22 cellular contexts compared by ENCODE assay signal in the genomic region with DNA sequence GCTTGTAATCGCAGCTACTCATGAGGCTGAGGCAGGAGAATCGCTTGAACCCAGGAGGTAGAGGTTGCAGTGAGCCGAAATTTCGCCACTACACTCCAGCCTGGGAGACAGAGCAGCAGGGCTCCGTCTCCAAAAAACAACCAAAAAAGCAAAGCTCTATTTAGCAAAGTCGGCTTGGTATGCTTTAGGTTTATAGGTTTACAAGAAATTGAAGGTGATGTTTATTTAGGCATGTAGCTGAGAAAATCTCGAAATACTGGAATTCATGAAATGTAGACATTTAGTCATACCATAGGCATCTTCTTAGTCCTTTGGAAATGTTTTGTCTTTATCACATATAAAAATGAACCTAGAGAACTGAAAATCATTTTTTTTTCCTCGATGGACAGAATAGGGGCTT.
DNase-seq lines count a peak whose midpoint lies in the region; ATAC-seq, FAIRE-seq and TF ChIP-seq lines count a peak whose summit lies in the region.
"Had no signal": no experiment of that assay in that cellular context is flagged by ENCODE, and none has a peak within 500 bp of the region (broad histone marks: within the 10 kb centered on the region; RNA-seq: fewer than 3 reads in every experiment).

No MANE protein-coding gene starts in this region.

- H3K4me2 ChIP-seq in mesenchymal stem cell (ENCODE audit: low read length, poor library complexity, severe bottlenecking) (no peak overlapping the region), neural progenitor cell (no peak overlapping the region)

- no peaks in the 10 kb centered on the region for H3K79me2 ChIP-seq in neural progenitor cell (ENCODE audit: low read depth)

- H2BK15ac ChIP-seq in mesenchymal stem cell (ENCODE audit: low read depth, poor library complexity, severe bottlenecking), result peak overlapping the region; percentile 44

- no peak overlapping the region for H4K91ac ChIP-seq in mesenchymal stem cell (ENCODE audit: low read length)

- H3K36me3 Mint-ChIP-seq in neural progenitor cell, result peaks cover 3% of the 10 kb centered on the region
- no peaks in the 10 kb centered on the region for H3K36me3 Mint-ChIP-seq in WTC11
- H3K36me3 Mint-ChIP-seq: activated CD8-positive, alpha-beta memory T cell treated with anti-CD3 and anti-CD28 coated beads, Interleukin-2, amount 10 ng/mL, durations not matched to agents 7 days and 5 days had no signal

- H3K4me3 Mint-ChIP-seq in neural progenitor cell, result no peak overlapping the region
- no peak overlapping the region for H3K4me3 Mint-ChIP-seq in WTC11
- H3K4me3 Mint-ChIP-seq: activated CD4-positive, alpha-beta T cell treated with anti-CD3 and anti-CD28 coated beads for 36 hours; activated CD8-positive, alpha-beta memory T cell treated with anti-CD3 and anti-CD28 coated beads, Interleukin-2, amount 10 ng/mL, durations not matched to agents 7 days and 5 days; activated naive CD8-positive, alpha-beta T cell treated with anti-CD3 and anti-CD28 coated beads, Interleukin-2, amount 50 U/mL, for 24 hours; effector memory CD8-positive, alpha-beta T cell; neural crest cell had no signal

- DNase-seq in AG08396 (ENCODE audit: low spot score) (peak; percentile 30), LHCN-M2 (ENCODE audit: low read depth) (peak; percentile 14), astrocyte of the spinal cord (ENCODE audit: low read depth, low spot score) (peak; percentile 78), mesenchymal stem cell (peak; percentile 45), neural progenitor cell (ENCODE audit: low spot score) (no peak), kidney (no peak), GM10248 (ENCODE audit: extremely low spot score) (no peak), WTC11 (ENCODE audit: low spot score) (no peak)
- DNase-seq: activated CD4-positive, alpha-beta T cell treated with anti-CD3 and anti-CD28 coated beads for 36 hours; activated CD8-positive, alpha-beta memory T cell treated with anti-CD3 and anti-CD28 coated beads, Interleukin-2, amount 10 ng/mL, durations not matched to agents 7 days and 5 days; activated naive CD8-positive, alpha-beta T cell treated with anti-CD3 and anti-CD28 coated beads, Interleukin-2, amount 50 U/mL, for 24 hours; central memory CD4-positive, alpha-beta T cell; effector memory CD8-positive, alpha-beta T cell; foreskin melanocyte; left colon; NCI-H1436 treated with DMSO at 0.1 percent for 48 hours; NCI-H748 treated with DMSO at 0.1 percent for 48 hours; stimulated activated naive CD4-positive, alpha-beta T cell treated with Interleukin-2 at 50 U/mL for 16 hours; T-helper 9 cell had no signal

- peak overlapping the region in 1 of 2 experiments; percentile 60 for H2BK12ac ChIP-seq in mesenchymal stem cell (ENCODE audit: low read length in 2 of 2)

- H3K27ac Mint-ChIP-seq in neural progenitor cell (no peak overlapping the region), WTC11 (no peak overlapping the region)
- H3K27ac Mint-ChIP-seq: activated CD4-positive, alpha-beta T cell treated with anti-CD3 and anti-CD28 coated beads for 36 hours; activated CD8-positive, alpha-beta memory T cell treated with anti-CD3 and anti-CD28 coated beads, Interleukin-2, amount 10 ng/mL, durations not matched to agents 7 days and 5 days; activated naive CD8-positive, alpha-beta T cell treated with anti-CD3 and anti-CD28 coated beads, Interleukin-2, amount 50 U/mL, for 24 hours; activated T-helper 2 cell treated with anti-CD3 and anti-CD28 coated beads, Interferon-gamma antibody, Interleukin-2, Interleukin-4, amounts not matched to agents 10 μg/mL and 5 μg/mL and 100 μg/mL, durations not matched to agents 14 hours and 24 hours and 36 hours; effector memory CD8-positive, alpha-beta T cell had no signal

- CTCF ChIA-PET in GM10248 (lab: Yijun Ruan, JAX) (no interaction called here), WTC11 (lab: Charles Lee) (no interaction called here)

- peaks cover 11% of the 10 kb centered on the region for H3K4me1 ChIP-seq in mesenchymal stem cell (ENCODE audit: control insufficient read depth, insufficient read depth, low read depth, low read length)
- no peaks in the 10 kb centered on the region for H3K4me1 ChIP-seq in neural progenitor cell
- H3K4me1 ChIP-seq in kidney (ENCODE audit: control insufficient read depth in 1 of 2, insufficient read depth in 1 of 2, low read depth in 1 of 2, low read length in 2 of 2), result no peaks in the 10 kb centered on the region

- intact Hi-C loops in kidney (cut with DNase I), result no loop called here

- ATAC-seq in WTC11, result no peak
- ATAC-seq: activated CD4-positive, alpha-beta T cell treated with anti-CD3 and anti-CD28 coated beads for 36 hours; activated CD8-positive, alpha-beta memory T cell treated with anti-CD3 and anti-CD28 coated beads, Interleukin-2, amount 10 ng/mL, durations not matched to agents 7 days and 5 days; activated naive CD8-positive, alpha-beta T cell treated with anti-CD3 and anti-CD28 coated beads, Interleukin-2, amount 50 U/mL, for 24 hours; effector memory CD8-positive, alpha-beta T cell; GM12878; left colon had no signal

- H2BK5ac ChIP-seq in mesenchymal stem cell (ENCODE audit: low read depth, low read length, poor library complexity, severe bottlenecking), result no peak overlapping the region

- no peak overlapping the region for H2AK5ac ChIP-seq in mesenchymal stem cell (ENCODE audit: low read length, severe bottlenecking)

- TF ChIP-seq CTCF in astrocyte of the spinal cord (IDR thresholded peaks at IDR 0.05; ENCODE audit: low read depth, low read length) (no peak), neural progenitor cell (IDR thresholded peaks at IDR 0.05) (no peak), kidney (IDR thresholded peaks at IDR 0.05; ENCODE audit: borderline replicate concordance, extremely low read depth, insufficient read depth) (no peak), GM10248 (IDR thresholded peaks at IDR 0.05; ENCODE audit: control extremely low read depth, extremely low read depth, low read depth, missing control alignments) (no peak), WTC11 (IDR thresholded peaks at IDR 0.05) (no peak)

- no peak overlapping the region for H3K18ac ChIP-seq in mesenchymal stem cell (ENCODE audit: low read depth in 1 of 2, low read length in 2 of 2)

- 84% methylated on average over 6 of the region's 8 CpGs for WGBS in mesenchymal stem cell

- H3K23ac ChIP-seq in mesenchymal stem cell (ENCODE audit: low read length in 2 of 2), result no peak overlapping the region

- H3K36me3 ChIP-seq in mesenchymal stem cell (ENCODE audit: control insufficient read depth in 1 of 2, insufficient read depth in 2 of 2, low read depth in 1 of 2, low read length in 2 of 2) (no peaks in the 10 kb centered on the region), neural progenitor cell (no peaks in the 10 kb centered on the region), kidney (ENCODE audit: control insufficient read depth in 1 of 2, insufficient read depth in 2 of 2, low read length in 2 of 2) (no peaks in the 10 kb centered on the region)

- no peaks in the 10 kb centered on the region for H3F3A ChIP-seq in neural progenitor cell (ENCODE audit: low read depth)

- no peak overlapping the region for H3K9ac ChIP-seq in mesenchymal stem cell (ENCODE audit: low read length)
- H3K9ac ChIP-seq in neural progenitor cell, result no peak overlapping the region
- no peak overlapping the region for H3K9ac ChIP-seq in kidney (ENCODE audit: low read length in 2 of 2)

- peaks cover 10% of the 10 kb centered on the region for H3K4me1 Mint-ChIP-seq in neural progenitor cell
- no peaks in the 10 kb centered on the region for H3K4me1 Mint-ChIP-seq in WTC11
- H3K4me1 Mint-ChIP-seq: activated CD4-positive, alpha-beta T cell treated with anti-CD3 and anti-CD28 coated beads for 36 hours; activated CD8-positive, alpha-beta memory T cell treated with anti-CD3 and anti-CD28 coated beads, Interleukin-2, amount 10 ng/mL, durations not matched to agents 7 days and 5 days; activated naive CD8-positive, alpha-beta T cell treated with anti-CD3 and anti-CD28 coated beads, Interleukin-2, amount 50 U/mL, for 24 hours had no signal

- H2BK120ac ChIP-seq in mesenchymal stem cell (ENCODE audit: low read depth, low read length), result no peak overlapping the region

- H3K9me3 Mint-ChIP-seq in neural progenitor cell (peaks cover 1% of the 10 kb centered on the region), WTC11 (no peaks in the 10 kb centered on the region)
- H3K9me3 Mint-ChIP-seq: neural crest cell had no signal

- in situ Hi-C loops in astrocyte of the spinal cord (cut with HindIII; ENCODE audit: low sequenced_read_pairs), result no loop called here

- POLR2A ChIA-PET in GM10248 (lab: Yijun Ruan, JAX), result no interaction called here
- POLR2A ChIA-PET in WTC11 (lab: Charles Lee), result no interaction called here

- H4K8ac ChIP-seq in mesenchymal stem cell (ENCODE audit: low read length), result no peak overlapping the region

- no peak overlapping the region for H3K4ac ChIP-seq in mesenchymal stem cell (ENCODE audit: low read depth in 1 of 2, low read length in 2 of 2)

- H2AFZ ChIP-seq in mesenchymal stem cell (ENCODE audit: low read depth, low read length), result no peak overlapping the region
- H2AFZ ChIP-seq in neural progenitor cell (replicated peaks), result no peak overlapping the region

- peaks cover 2% of the 10 kb centered on the region for H4K20me1 ChIP-seq in neural progenitor cell (ENCODE audit: low read depth)

- H3K14ac ChIP-seq in mesenchymal stem cell (ENCODE audit: low read length in 2 of 2), result no peak overlapping the region

- no peaks in the 10 kb centered on the region for H3K79me1 ChIP-seq in mesenchymal stem cell (replicated peaks; ENCODE audit: low read length, poor library complexity, severe bottlenecking)

- no peak overlapping the region for H3K4me3 ChIP-seq in astrocyte of the spinal cord (ENCODE audit: low read depth, low read length)
- no peak overlapping the region for H3K4me3 ChIP-seq in mesenchymal stem cell (ENCODE audit: insufficient read depth in 1 of 2, low read depth in 1 of 2, low read length in 2 of 2)
- no peak overlapping the region for H3K4me3 ChIP-seq in neural progenitor cell
- H3K4me3 ChIP-seq in kidney (ENCODE audit: low read length in 2 of 2), result no peak overlapping the region
- H3K4me3 ChIP-seq: GM12878 had no signal

- H3K27me3 Mint-ChIP-seq in neural progenitor cell (ENCODE audit: insufficient read depth, low read depth), result peaks cover 10% of the 10 kb centered on the region
- H3K27me3 Mint-ChIP-seq in WTC11 (ENCODE audit: low read depth), result no peaks in the 10 kb centered on the region
- H3K27me3 Mint-ChIP-seq: activated CD4-positive, alpha-beta T cell treated with anti-CD3 and anti-CD28 coated beads for 36 hours; activated CD8-positive, alpha-beta memory T cell treated with anti-CD3 and anti-CD28 coated beads, Interleukin-2, amount 10 ng/mL, durations not matched to agents 7 days and 5 days; activated naive CD8-positive, alpha-beta T cell treated with anti-CD3 and anti-CD28 coated beads, Interleukin-2, amount 50 U/mL, for 24 hours; effector memory CD8-positive, alpha-beta T cell had no signal

- no peak for FAIRE-seq in kidney (lab: Jason Lieb, UNC)
- FAIRE-seq: GM12878 had no signal

- H3K27ac ChIP-seq in mesenchymal stem cell (ENCODE audit: low read length, poor library complexity, severe bottlenecking) (peak overlapping the region; percentile 81), neural progenitor cell (no peak overlapping the region), kidney (ENCODE audit: low read depth in 2 of 2, low read length in 2 of 2) (no peak overlapping the region)

- H3K27me3 ChIP-seq in mesenchymal stem cell (ENCODE audit: control insufficient read depth in 1 of 2, insufficient read depth in 1 of 2, low read length in 2 of 2) (no peaks in the 10 kb centered on the region), neural progenitor cell (no peaks in the 10 kb centered on the region)

- H3K9me3 ChIP-seq in mesenchymal stem cell (ENCODE audit: control insufficient read depth, low read length) (no peaks in the 10 kb centered on the region), neural progenitor cell (ENCODE audit: low read depth) (no peaks in the 10 kb centered on the region), kidney (ENCODE audit: control insufficient read depth in 1 of 2, low read length in 2 of 2) (no peaks in the 10 kb centered on the region)

Comparison
In these comparisons a context has a peak if more than half of its experiments do, and no peak if none do; other contexts are left out.
1. DNase-seq: peak in AG08396 (single experiment), LHCN-M2 (single experiment), astrocyte of the spinal cord (single experiment) and mesenchymal stem cell (single experiment); none in neural progenitor cell (single experiment), kidney (single experiment), GM10248 (single experiment) and WTC11 (single experiment).